In genomic region chr10:80471009-80471408, GRCh38 we compare ENCODE assay signal across 9 cellular contexts. TPM values are rescaled to one million over a fixed set of nuclear protein-coding genes. Genes with fewer than 3 reads are reported as not detected.
DNase-seq lines count a peak whose midpoint lies in the region; ATAC-seq and TF ChIP-seq lines count a peak whose summit lies in the region.
"Had no signal": no experiment of that assay in that cellular context is flagged by ENCODE, and none has a peak within 500 bp of the region (broad histone marks: within the 10 kb centered on the region; RNA-seq: fewer than 3 reads in every experiment).

No MANE protein-coding gene starts in this region.

- peaks cover 64% of the 10 kb centered on the region for H3K4me1 ChIP-seq in foreskin keratinocyte
- peaks cover 22 to 98% (median 96%) of the 10 kb centered on the region in 5 donors for H3K4me1 ChIP-seq in subcutaneous abdominal adipose tissue (ENCODE audit: control insufficient read depth in 5 of 5, insufficient read depth in 5 of 5, low read length in 5 of 5)

- intact Hi-C loops in activated CD8-positive, alpha-beta T cell treated with anti-CD3 and anti-CD28 coated beads for 36 hours (cut with micrococcal nuclease), result loop anchor here (10.0 kb wide), 1 partner anchor 266 kb away; the partner anchor contains the start of gene ANXA11

- H3K9ac ChIP-seq in subcutaneous abdominal adipose tissue (ENCODE audit: low read length in 5 of 5), result peak overlapping the region in 4 of 5 donors; percentile 0 to 35 (median 18)

- POLR2A ChIA-PET in activated CD8-positive, alpha-beta T cell treated with anti-CD3 and anti-CD28 coated beads for 36 hours (lab: Charles Lee), result interaction anchor here (0.6 to 16.7 kb wide), 7 partner anchors 12 to 64 kb away, joined by 3 to 223 read pairs (median 5); no protein-coding TSS in a partner anchor

- H3K4me3 ChIP-seq in subcutaneous abdominal adipose tissue (ENCODE audit: low read depth in 1 of 5, low read length in 5 of 5), result no peak overlapping the region
- H3K4me3 ChIP-seq: GM23338 had no signal

- no peak for TF ChIP-seq CTCF in activated CD8-positive, alpha-beta T cell treated with anti-CD3 and anti-CD28 coated beads for 36 hours (IDR thresholded peaks at IDR 0.05)
- TF ChIP-seq CTCF in foreskin keratinocyte (conservative IDR thresholded peaks at IDR 0.05), result no peak

- peak; percentile 54 for DNase-seq in activated CD8-positive, alpha-beta memory T cell treated with anti-CD3 and anti-CD28 coated beads, Interleukin-2, amount 10 ng/mL, durations not matched to agents 7 days and 5 days
- no peak for DNase-seq in activated CD8-positive, alpha-beta memory T cell treated with anti-CD3 and anti-CD28 coated beads, Interleukin-2, amount 50 U/mL, for 48 hours
- peak; percentile 61 for DNase-seq in activated CD8-positive, alpha-beta T cell treated with anti-CD3 and anti-CD28 coated beads for 36 hours
- DNase-seq in foreskin keratinocyte, result peak; percentile 87 to 95
- DNase-seq in NCI-H128 (lab: John Stamatoyannopoulos, UW; ENCODE audit: unreplicated experiment), result no peak

- H3K27me3 Mint-ChIP-seq in activated CD8-positive, alpha-beta memory T cell treated with anti-CD3 and anti-CD28 coated beads, Interleukin-2, amount 10 ng/mL, durations not matched to agents 7 days and 5 days, result no peaks in the 10 kb centered on the region
- H3K27me3 Mint-ChIP-seq in activated CD8-positive, alpha-beta T cell treated with anti-CD3 and anti-CD28 coated beads for 36 hours, result no peaks in the 10 kb centered on the region

- peak; percentile 16 for ATAC-seq in activated CD8-positive, alpha-beta memory T cell treated with anti-CD3 and anti-CD28 coated beads, Interleukin-2, amount 10 ng/mL, durations not matched to agents 7 days and 5 days
- ATAC-seq in activated CD8-positive, alpha-beta T cell treated with anti-CD3 and anti-CD28 coated beads for 36 hours, result peak; percentile 14
- ATAC-seq in foreskin keratinocyte (peak; percentile 58), HG03354 (IDR thresholded peaks at IDR 0.05; ENCODE audit: poor library complexity, severe bottlenecking, unreplicated experiment) (no peak), HG02642 (IDR thresholded peaks at IDR 0.05; ENCODE audit: poor library complexity, unreplicated experiment) (no peak)
- ATAC-seq: GM23338 had no signal

- CTCF ChIA-PET in activated CD8-positive, alpha-beta memory T cell treated with anti-CD3 and anti-CD28 coated beads, Interleukin-2, amount 10 ng/mL, durations not matched to agents 7 days and 5 days (lab: Charles Lee), result interaction anchor here (1.0 to 22.0 kb wide), 6 partner anchors 9 to 31 kb away, joined by 3 to 378 read pairs (median 14); no protein-coding TSS in a partner anchor
- CTCF ChIA-PET in activated CD8-positive, alpha-beta T cell treated with anti-CD3 and anti-CD28 coated beads for 36 hours (lab: Charles Lee), result interaction anchor here (1.2 to 37.8 kb wide), 6 partner anchors 10 to 267 kb away, joined by 4 to 1114 read pairs (median 40); no protein-coding TSS in a partner anchor

- H3K9me3 Mint-ChIP-seq in activated CD8-positive, alpha-beta memory T cell treated with anti-CD3 and anti-CD28 coated beads, Interleukin-2, amount 10 ng/mL, durations not matched to agents 7 days and 5 days (ENCODE audit: low read depth), result no peaks in the 10 kb centered on the region
- no peaks in the 10 kb centered on the region for H3K9me3 Mint-ChIP-seq in activated CD8-positive, alpha-beta T cell treated with anti-CD3 and anti-CD28 coated beads for 36 hours
- H3K9me3 Mint-ChIP-seq: GM23338 had no signal

- H3K27me3 ChIP-seq in foreskin keratinocyte (no peaks in the 10 kb centered on the region), subcutaneous abdominal adipose tissue (ENCODE audit: control insufficient read depth in 5 of 5, insufficient read depth in 4 of 5, low read length in 5 of 5) (no peaks in the 10 kb centered on the region)

- peaks cover 48% of the 10 kb centered on the region for H3K36me3 Mint-ChIP-seq in activated CD8-positive, alpha-beta memory T cell treated with anti-CD3 and anti-CD28 coated beads, Interleukin-2, amount 10 ng/mL, durations not matched to agents 7 days and 5 days
- H3K36me3 Mint-ChIP-seq in activated CD8-positive, alpha-beta T cell treated with anti-CD3 and anti-CD28 coated beads for 36 hours (ENCODE audit: low read depth), result peaks cover 46% of the 10 kb centered on the region

- peak overlapping the region; percentile 11 for H3K4me3 Mint-ChIP-seq in activated CD8-positive, alpha-beta memory T cell treated with anti-CD3 and anti-CD28 coated beads, Interleukin-2, amount 10 ng/mL, durations not matched to agents 7 days and 5 days
- H3K4me3 Mint-ChIP-seq in activated CD8-positive, alpha-beta T cell treated with anti-CD3 and anti-CD28 coated beads for 36 hours, result peak overlapping the region; percentile 39
- H3K4me3 Mint-ChIP-seq: GM23338 had no signal

- peaks cover 89% of the 10 kb centered on the region for H3K4me1 Mint-ChIP-seq in activated CD8-positive, alpha-beta memory T cell treated with anti-CD3 and anti-CD28 coated beads, Interleukin-2, amount 10 ng/mL, durations not matched to agents 7 days and 5 days
- peaks cover 90% of the 10 kb centered on the region for H3K4me1 Mint-ChIP-seq in activated CD8-positive, alpha-beta T cell treated with anti-CD3 and anti-CD28 coated beads for 36 hours (ENCODE audit: low read depth)

- H3K27ac ChIP-seq in foreskin keratinocyte (peak overlapping the region; percentile 98), subcutaneous abdominal adipose tissue (ENCODE audit: low read depth, low read length) (peak overlapping the region; percentile 98)

- no peaks in the 10 kb centered on the region for H3K9me3 ChIP-seq in subcutaneous abdominal adipose tissue (ENCODE audit: control insufficient read depth in 5 of 5, low read length in 5 of 5)

- peak overlapping the region; percentile 78 for H3K27ac Mint-ChIP-seq in activated CD8-positive, alpha-beta memory T cell treated with anti-CD3 and anti-CD28 coated beads, Interleukin-2, amount 10 ng/mL, durations not matched to agents 7 days and 5 days
- peak overlapping the region; percentile 88 for H3K27ac Mint-ChIP-seq in activated CD8-positive, alpha-beta T cell treated with anti-CD3 and anti-CD28 coated beads for 36 hours
- H3K27ac Mint-ChIP-seq: GM23338 had no signal

- H3K36me3 ChIP-seq in subcutaneous abdominal adipose tissue (ENCODE audit: control insufficient read depth in 5 of 5, insufficient read depth in 5 of 5, low read length in 5 of 5), result peaks cover 0 to 40% (median 21%) of the 10 kb centered on the region in 5 donors

RNA-seq across cellular contexts. Expression of gene TSPAN14, which starts 16.9 kb away (rescaled TPM):
- total RNA-seq in activated CD8-positive, alpha-beta memory T cell treated with anti-CD3 and anti-CD28 coated beads, Interleukin-2, amount 10 ng/mL, durations not matched to agents 7 days and 5 days, result 100 to 1,000 TPM; 100 to 104 TPM
- 10 to 100 TPM; 43.9 to 45.5 TPM for total RNA-seq in activated CD8-positive, alpha-beta T cell treated with anti-CD3 and anti-CD28 coated beads for 36 hours
- total RNA-seq in foreskin keratinocyte, result 105 and 139 TPM in 2 replicates
- polyA plus RNA-seq in foreskin keratinocyte, result 76.4 and 110 TPM in 2 replicates

Comparison
In these comparisons a context has a peak if more than half of its experiments do, and no peak if none do; other contexts are left out.
1. DNase-seq: peak in activated CD8-positive, alpha-beta memory T cell treated with anti-CD3 and anti-CD28 coated beads, Interleukin-2, amount 10 ng/mL, durations not matched to agents 7 days and 5 days (single experiment), activated CD8-positive, alpha-beta T cell treated with anti-CD3 and anti-CD28 coated beads for 36 hours (single experiment) and foreskin keratinocyte (2 of 2); none in activated CD8-positive, alpha-beta memory T cell treated with anti-CD3 and anti-CD28 coated beads, Interleukin-2, amount 50 U/mL, for 48 hours (single experiment) and NCI-H128 (single experiment).
2. ATAC-seq: peak in activated CD8-positive, alpha-beta memory T cell treated with anti-CD3 and anti-CD28 coated beads, Interleukin-2, amount 10 ng/mL, durations not matched to agents 7 days and 5 days (single experiment), activated CD8-positive, alpha-beta T cell treated with anti-CD3 and anti-CD28 coated beads for 36 hours (single experiment) and foreskin keratinocyte (single experiment); none in HG03354 (single experiment) and HG02642 (single experiment).